Comparison of ENCODE assay signal across 15 cellular contexts in genomic region chr15:91246998-91247397, GRCh38.
"Had no signal": no experiment of that assay in that cellular context is flagged by ENCODE, and none has a peak within 500 bp of the region (broad histone marks: within the 10 kb centered on the region; RNA-seq: fewer than 3 reads in every experiment).

No MANE protein-coding gene starts in this region.

- H3K9me3 ChIP-seq: esophagus squamous epithelium, gastrocnemius medialis, heart right ventricle, left ventricle myocardium inferior, lower lobe of right lung, mucosa of descending colon had no signal

- H3K36me3 ChIP-seq: esophagus squamous epithelium, gastrocnemius medialis, heart right ventricle, left ventricle myocardium inferior, lower lobe of right lung had no signal

- H3K27me3 ChIP-seq: gastrocnemius medialis, heart right ventricle had no signal

- H3K27ac ChIP-seq: coronary artery, epithelial cell of prostate, esophagus squamous epithelium, gastrocnemius medialis, heart right ventricle, left ventricle myocardium inferior, lower lobe of right lung had no signal

- H3K4me3 ChIP-seq: coronary artery, esophagus squamous epithelium, gastrocnemius medialis, heart right ventricle, left ventricle myocardium inferior, lower lobe of right lung, mucosa of descending colon had no signal

- FAIRE-seq: colon, endometrium, islet of Langerhans, keratinocyte had no signal

- DNase-seq: esophagus squamous epithelium, foreskin fibroblast, foreskin melanocyte, mesenchymal stem cell had no signal

- H3K4me1 ChIP-seq: esophagus squamous epithelium, gastrocnemius medialis, lower lobe of right lung had no signal
